In genomic region chr9:22030101-22030598, GRCh38 we compare ENCODE assay signal across 10 cellular contexts. TPM values are rescaled to one million over a fixed set of nuclear protein-coding genes. Genes with fewer than 3 reads are reported as not detected.
DNase-seq lines count a peak whose midpoint lies in the region; ATAC-seq lines count a peak whose summit lies in the region.
"Had no signal": no experiment of that assay in that cellular context is flagged by ENCODE, and none has a peak within 500 bp of the region (broad histone marks: within the 10 kb centered on the region; RNA-seq: fewer than 3 reads in every experiment).

No MANE protein-coding gene starts in this region.

- H3K4me3 Mint-ChIP-seq in activated T-helper 17 cell treated with anti-CD3 and anti-CD28 coated beads, Interleukin-2, amount 50 U/mL, for 72 hours, result no peak overlapping the region

- H3K36me3 Mint-ChIP-seq in activated T-helper 17 cell treated with anti-CD3 and anti-CD28 coated beads, Interleukin-2, amount 50 U/mL, for 72 hours (ENCODE audit: low read depth), result no peaks in the 10 kb centered on the region

- no peaks in the 10 kb centered on the region for H3K9me3 Mint-ChIP-seq in activated T-helper 17 cell treated with anti-CD3 and anti-CD28 coated beads, Interleukin-2, amount 50 U/mL, for 72 hours

- H3K4me1 Mint-ChIP-seq in activated T-helper 17 cell treated with anti-CD3 and anti-CD28 coated beads, Interleukin-2, amount 50 U/mL, for 72 hours, result peaks cover 6% of the 10 kb centered on the region

- H3K27me3 Mint-ChIP-seq in activated T-helper 17 cell treated with anti-CD3 and anti-CD28 coated beads, Interleukin-2, amount 50 U/mL, for 72 hours, result no peaks in the 10 kb centered on the region

- ATAC-seq in GM18498 (IDR thresholded peaks at IDR 0.05; ENCODE audit: unreplicated experiment) (peak; percentile 73), HG02870 (IDR thresholded peaks at IDR 0.05; ENCODE audit: unreplicated experiment) (peak; percentile 78), left lobe of liver (peak; percentile 49)
- ATAC-seq in activated CD4-positive, CD25-positive, alpha-beta regulatory T cell treated with anti-CD3 and anti-CD28 coated beads, Interleukin-2, amount 50 U/mL, for 24 hours, result no peak
- no peak for ATAC-seq in activated T-helper 17 cell treated with anti-CD3 and anti-CD28 coated beads, Interleukin-2, amount 50 U/mL, for 72 hours (replicated peaks)

- peak; percentile 84 for DNase-seq in RPMI7951 (ENCODE audit: low read depth)
- DNase-seq in left lobe of liver (ENCODE audit: low spot score), result no peak
- no peak for DNase-seq in NCI-H1092 treated with DMSO at 0.1 percent for 48 hours (lab: John Stamatoyannopoulos, UW)
- DNase-seq in NCI-H2107 treated with DMSO at 0.1 percent for 48 hours (lab: John Stamatoyannopoulos, UW; ENCODE audit: unreplicated experiment), result no peak
- DNase-seq: activated T-cell treated with anti-CD3 and anti-CD28 coated beads, Interleukin-2, amount 50 U/mL, for 48 hours had no signal

- H3K27ac Mint-ChIP-seq in activated T-helper 17 cell treated with anti-CD3 and anti-CD28 coated beads, Interleukin-2, amount 50 U/mL, for 72 hours, result no peak overlapping the region

RNA-seq across cellular contexts. Expression of gene CDKN2B, which starts 21.0 kb away (rescaled TPM):
- total RNA-seq in RPMI7951 (2014; rRNA removed; shearing (Covaris generic)), result 8.3 and 9.5 TPM in 2 replicates
- 0.93 TPM for total RNA-seq in left lobe of liver
- total RNA-seq in activated T-helper 17 cell treated with anti-CD3 and anti-CD28 coated beads, Interleukin-2, amount 50 U/mL, for 72 hours, result under 1 TPM; 0.19 to 0.76 TPM
- total RNA-seq: skeletal muscle tissue had no signal

RNA-seq across cellular contexts. Expression of gene CDKN2B-AS1, which starts 35.6 kb away (rescaled TPM):
- total RNA-seq in RPMI7951 (2014; rRNA removed; shearing (Covaris generic)), result 7.0 and 7.7 TPM in 2 replicates
- not detected for total RNA-seq in left lobe of liver
- total RNA-seq in activated T-helper 17 cell treated with anti-CD3 and anti-CD28 coated beads, Interleukin-2, amount 50 U/mL, for 72 hours, result under 1 TPM; 0.64 to 0.93 TPM

RNA-seq across cellular contexts. Expression of gene CDKN2A, which starts 36.0 kb away (rescaled TPM):
- total RNA-seq in RPMI7951 (2014; rRNA removed; shearing (Covaris generic)), result 477 and 592 TPM in 2 replicates
- total RNA-seq in left lobe of liver, result 0.55 TPM
- 1 to 10 TPM; 4.7 to 6.4 TPM for total RNA-seq in activated T-helper 17 cell treated with anti-CD3 and anti-CD28 coated beads, Interleukin-2, amount 50 U/mL, for 72 hours
- total RNA-seq: skeletal muscle tissue had no signal

Comparison
In these comparisons a context has a peak if more than half of its experiments do, and no peak if none do; other contexts are left out.
1. ATAC-seq: peak in GM18498 (single experiment), HG02870 (single experiment) and left lobe of liver (single experiment); none in activated CD4-positive, CD25-positive, alpha-beta regulatory T cell treated with anti-CD3 and anti-CD28 coated beads, Interleukin-2, amount 50 U/mL, for 24 hours (0 of 2) and activated T-helper 17 cell treated with anti-CD3 and anti-CD28 coated beads, Interleukin-2, amount 50 U/mL, for 72 hours (single experiment).
2. RNA of gene CDKN2A, which starts 36.0 kb away (total RNA-seq): 477 to 592 TPM in RPMI7951; 4.7 to 6.4 TPM in activated T-helper 17 cell treated with anti-CD3 and anti-CD28 coated beads, Interleukin-2, amount 50 U/mL, for 72 hours and 0.55 TPM in left lobe of liver (single experiment); every median in the first group is over 10 times any median in the second.